Comparison of ENCODE assay signal across 1 cellular context in the genomic region with DNA sequence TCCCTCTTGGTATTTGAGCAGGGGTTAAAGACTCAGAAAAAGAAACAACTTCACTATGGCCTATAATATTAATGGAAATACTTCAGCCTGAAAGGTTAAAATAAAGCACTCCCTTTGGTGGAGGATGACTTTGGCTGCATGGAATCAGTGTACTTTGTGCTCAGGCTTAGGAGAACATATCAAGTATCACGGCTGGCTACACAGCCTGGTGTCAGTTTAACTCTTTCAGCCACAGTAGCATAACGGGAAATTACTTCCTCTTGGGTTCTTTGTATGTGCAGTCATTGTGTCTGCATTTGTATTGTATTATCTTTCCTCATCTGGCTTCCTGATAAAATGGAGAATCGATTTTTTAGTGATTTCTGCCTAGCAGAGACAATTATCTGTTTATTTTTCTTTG.
TF ChIP-seq lines count a peak whose summit lies in the region.

No MANE protein-coding gene starts in this region.

TF ChIP-seq in HepG2, 621 proteins besides CTCF, POLR2A, EP300 and RAD21 (continued from another document):
- TF ChIP-seq TRAFD1 (CRISPR knock-in tag; IDR thresholded peaks at IDR 0.05; ENCODE audit: borderline replicate concordance): no peak
